11 cellular contexts compared by ENCODE assay signal in genomic region chr17:40072481-40073346, GRCh38. TPM values are rescaled to one million over a fixed set of nuclear protein-coding genes. Genes with fewer than 3 reads are reported as not detected.
DNase-seq lines count a peak whose midpoint lies in the region; ATAC-seq, FAIRE-seq and TF ChIP-seq lines count a peak whose summit lies in the region.
"Had no signal": no experiment of that assay in that cellular context is flagged by ENCODE, and none has a peak within 500 bp of the region (broad histone marks: within the 10 kb centered on the region; RNA-seq: fewer than 3 reads in every experiment).

No MANE protein-coding gene starts in this region.

- H3K4me3 Mint-ChIP-seq in astrocyte (ENCODE audit: unreplicated experiment), result no peak overlapping the region
- no peak overlapping the region for H3K4me3 Mint-ChIP-seq in activated naive CD8-positive, alpha-beta T cell treated with anti-CD3 and anti-CD28 coated beads, Interleukin-2, amount 50 U/mL, for 24 hours
- H3K4me3 Mint-ChIP-seq: activated T-helper 1 cell treated with anti-CD3 and anti-CD28 coated beads, Interleukin-12 subunit alpha, Interleukin-12 subunit beta, Interleukin-2, Interleukin-4 antibody, amounts not matched to agents 30 ng/mL and 10 ng/mL and 1 ng/mL, durations not matched to agents 14 hours and 24 hours and 36 hours; stimulated activated naive CD8-positive, alpha-beta T cell treated with anti-CD3 and anti-CD28 coated beads, Interleukin-15, Interleukin-2, amounts not matched to agents 100 ng/mL and 50 ng/mL, for 24 hours had no signal

- no peak for DNase-seq in astrocyte (ENCODE audit: low read depth)
- no peak for DNase-seq in lower lobe of right lung
- DNase-seq in testis, result peak; percentile 50
- DNase-seq in NCI-H187 treated with DMSO at 0.1 percent for 48 hours (lab: John Stamatoyannopoulos, UW), result no peak
- DNase-seq in NCI-H2227 treated with DMSO at 0.1 percent for 48 hours (lab: John Stamatoyannopoulos, UW), result no peak
- no peak for DNase-seq in activated naive CD8-positive, alpha-beta T cell treated with anti-CD3 and anti-CD28 coated beads, Interleukin-2, amount 50 U/mL, for 24 hours
- no peak for DNase-seq in NCI-H446 treated with DMSO at 0.1 percent for 48 hours (lab: John Stamatoyannopoulos, UW)

- H3K27me3 ChIP-seq in astrocyte (ENCODE audit: insufficient read depth, low read length), result no peaks in the 10 kb centered on the region
- H3K27me3 ChIP-seq in lower lobe of right lung (ENCODE audit: low read depth), result no peaks in the 10 kb centered on the region
- H3K27me3 ChIP-seq in testis, result no peaks in the 10 kb centered on the region

- WGBS in testis, 2 donors, result 34 to 46% methylated on average over 10 to 19 of the region's 19 CpGs

- no peak overlapping the region for H3K9ac ChIP-seq in astrocyte (ENCODE audit: low read length)

- H3K27ac ChIP-seq in KOPT-K1 (ENCODE audit: low read depth, low read length, poor library complexity, severe bottlenecking) (peak overlapping the region; percentile 71), astrocyte (ENCODE audit: low read depth, low read length) (no peak overlapping the region), lower lobe of right lung (peak overlapping the region; percentile 84), testis (peak overlapping the region; percentile 88 to 97)

- H3K9me3 Mint-ChIP-seq in astrocyte (ENCODE audit: unreplicated experiment), result peaks cover 1% of the 10 kb centered on the region
- H3K9me3 Mint-ChIP-seq in activated naive CD8-positive, alpha-beta T cell treated with anti-CD3 and anti-CD28 coated beads, Interleukin-2, amount 50 U/mL, for 24 hours, result no peaks in the 10 kb centered on the region
- H3K9me3 Mint-ChIP-seq: activated T-helper 1 cell treated with anti-CD3 and anti-CD28 coated beads, Interleukin-12 subunit alpha, Interleukin-12 subunit beta, Interleukin-2, Interleukin-4 antibody, amounts not matched to agents 30 ng/mL and 10 ng/mL and 1 ng/mL, durations not matched to agents 14 hours and 24 hours and 36 hours; stimulated activated naive CD8-positive, alpha-beta T cell treated with anti-CD3 and anti-CD28 coated beads, Interleukin-15, Interleukin-2, amounts not matched to agents 100 ng/mL and 50 ng/mL, for 24 hours had no signal

- peaks cover 3% of the 10 kb centered on the region for H3K36me3 Mint-ChIP-seq in astrocyte (ENCODE audit: low read depth, unreplicated experiment)
- no peaks in the 10 kb centered on the region for H3K36me3 Mint-ChIP-seq in activated naive CD8-positive, alpha-beta T cell treated with anti-CD3 and anti-CD28 coated beads, Interleukin-2, amount 50 U/mL, for 24 hours (ENCODE audit: low read depth)

- no peak for TF ChIP-seq POLR2A in testis (IDR thresholded peaks at IDR 0.05)

- H3K27ac Mint-ChIP-seq in astrocyte (ENCODE audit: unreplicated experiment), result no peak overlapping the region
- no peak overlapping the region for H3K27ac Mint-ChIP-seq in activated naive CD8-positive, alpha-beta T cell treated with anti-CD3 and anti-CD28 coated beads, Interleukin-2, amount 50 U/mL, for 24 hours
- H3K27ac Mint-ChIP-seq: activated T-helper 1 cell treated with anti-CD3 and anti-CD28 coated beads, Interleukin-12 subunit alpha, Interleukin-12 subunit beta, Interleukin-2, Interleukin-4 antibody, amounts not matched to agents 30 ng/mL and 10 ng/mL and 1 ng/mL, durations not matched to agents 14 hours and 24 hours and 36 hours; stimulated activated naive CD8-positive, alpha-beta T cell treated with anti-CD3 and anti-CD28 coated beads, Interleukin-15, Interleukin-2, amounts not matched to agents 100 ng/mL and 50 ng/mL, for 24 hours had no signal

- FAIRE-seq in astrocyte (lab: Jason Lieb, UNC), result no peak

- intact Hi-C loops in lower lobe of right lung (cut with DNase I) (no loop called here), testis (cut with DNase I; ENCODE audit: low total_unique reads) (loop anchor here (5.0 kb wide), 1 partner anchor 35 kb away; no protein-coding TSS in a partner anchor)

- peaks cover 33% of the 10 kb centered on the region for H4K20me1 ChIP-seq in astrocyte (ENCODE audit: insufficient read depth, low read length)

- no peak overlapping the region for H3K4me3 ChIP-seq in astrocyte (ENCODE audit: insufficient read depth, low read depth, low read length)
- H3K4me3 ChIP-seq in lower lobe of right lung, result peak overlapping the region; percentile 25
- H3K4me3 ChIP-seq in testis, result no peak overlapping the region

- H2AFZ ChIP-seq in astrocyte (ENCODE audit: low read depth, low read length), result no peak overlapping the region

- no peaks in the 10 kb centered on the region for H3K9me3 ChIP-seq in KOPT-K1 (ENCODE audit: insufficient read depth, low read length, poor library complexity, severe bottlenecking)
- no peaks in the 10 kb centered on the region for H3K9me3 ChIP-seq in astrocyte (ENCODE audit: insufficient read depth, low read depth, low read length)
- H3K9me3 ChIP-seq in lower lobe of right lung, result no peaks in the 10 kb centered on the region
- H3K9me3 ChIP-seq in testis, result no peaks in the 10 kb centered on the region

- TF ChIP-seq CTCF in astrocyte (IDR thresholded peaks at IDR 0.05; ENCODE audit: insufficient read depth, low read depth, low read length), result no peak
- no peak for TF ChIP-seq CTCF in lower lobe of right lung (IDR thresholded peaks at IDR 0.05)
- no peak for TF ChIP-seq CTCF in testis (IDR thresholded peaks at IDR 0.05)

- H3K4me1 Mint-ChIP-seq in astrocyte (ENCODE audit: low read depth, unreplicated experiment), result peaks cover 48% of the 10 kb centered on the region
- H3K4me1 Mint-ChIP-seq in activated naive CD8-positive, alpha-beta T cell treated with anti-CD3 and anti-CD28 coated beads, Interleukin-2, amount 50 U/mL, for 24 hours, result peaks cover 68% of the 10 kb centered on the region

- peaks cover 2% of the 10 kb centered on the region for H3K27me3 Mint-ChIP-seq in astrocyte (ENCODE audit: low read depth, unreplicated experiment)
- no peaks in the 10 kb centered on the region for H3K27me3 Mint-ChIP-seq in activated naive CD8-positive, alpha-beta T cell treated with anti-CD3 and anti-CD28 coated beads, Interleukin-2, amount 50 U/mL, for 24 hours
- H3K27me3 Mint-ChIP-seq: stimulated activated naive CD8-positive, alpha-beta T cell treated with anti-CD3 and anti-CD28 coated beads, Interleukin-15, Interleukin-2, amounts not matched to agents 100 ng/mL and 50 ng/mL, for 24 hours had no signal

- H3K4me1 ChIP-seq in astrocyte (ENCODE audit: insufficient read depth, low read length), result peaks cover 51% of the 10 kb centered on the region
- peaks cover 89% of the 10 kb centered on the region for H3K4me1 ChIP-seq in lower lobe of right lung
- H3K4me1 ChIP-seq in testis, result peaks cover 83% of the 10 kb centered on the region

- peak overlapping the region; percentile 38 for H3K4me2 ChIP-seq in astrocyte (ENCODE audit: low read length)

- peak; percentile 3 to 15 for ATAC-seq in lower lobe of right lung
- no peak for ATAC-seq in activated naive CD8-positive, alpha-beta T cell treated with anti-CD3 and anti-CD28 coated beads, Interleukin-2, amount 50 U/mL, for 24 hours

- H3K36me3 ChIP-seq in KOPT-K1 (ENCODE audit: insufficient read depth, low read length), result peaks cover 6% of the 10 kb centered on the region; the same call in 1 of the 2 replicates
- H3K36me3 ChIP-seq in astrocyte (ENCODE audit: insufficient read depth, low read length), result no peaks in the 10 kb centered on the region
- peaks cover 16% of the 10 kb centered on the region for H3K36me3 ChIP-seq in lower lobe of right lung
- no peaks in the 10 kb centered on the region for H3K36me3 ChIP-seq in testis (ENCODE audit: low read depth, missing control alignments)

- peaks cover 22% of the 10 kb centered on the region for H3K79me2 ChIP-seq in astrocyte (ENCODE audit: insufficient read depth, low read length)

RNA-seq across cellular contexts. Expression of gene THRA, which starts 9.9 kb away (rescaled TPM):
- total RNA-seq in astrocyte (16.7 and 20.4 TPM in 2 replicates), lower lobe of right lung (50.1 TPM), testis (10 to 100 TPM; 44.9 to 51.7 TPM)
- polyA plus RNA-seq in testis (ENCODE audit: insufficient read depth, low read depth, low replicate concordance), result 41.2 TPM

RNA-seq across cellular contexts. Expression of gene MED24, which starts 18.5 kb away (rescaled TPM):
- total RNA-seq in astrocyte (49.2 and 56.4 TPM in 2 replicates), lower lobe of right lung (59.6 TPM), testis (100 to 1,000 TPM; 151 to 172 TPM)
- polyA plus RNA-seq in testis (ENCODE audit: insufficient read depth, low read depth, low replicate concordance), result 127 TPM

RNA-seq across cellular contexts. Expression of gene NR1D1, which starts 27.7 kb away (rescaled TPM):
- total RNA-seq in astrocyte (8.7 and 10.1 TPM in 2 replicates), lower lobe of right lung (20.1 TPM), testis (10 to 100 TPM; 14.4 to 23.6 TPM)
- polyA plus RNA-seq in testis (ENCODE audit: insufficient read depth, low read depth, low replicate concordance), result 9.8 TPM

RNA-seq across cellular contexts. Expression of gene MSL1, which starts 49.1 kb away (rescaled TPM):
- total RNA-seq in astrocyte (81.9 and 83.3 TPM in 2 replicates), lower lobe of right lung (97.7 TPM), testis (100 to 1,000 TPM; 129 to 161 TPM)
- polyA plus RNA-seq in testis (ENCODE audit: insufficient read depth, low read depth, low replicate concordance), result 157 TPM

RNA-seq across cellular contexts. Expression of gene CSF3, which starts 57.5 kb away (rescaled TPM):
- not detected in 2 replicates for total RNA-seq in astrocyte
- 1.9 TPM for total RNA-seq in lower lobe of right lung
- total RNA-seq in testis, result 1 to 10 TPM; 2.4 to 3.6 TPM
- polyA plus RNA-seq in testis (ENCODE audit: insufficient read depth, low read depth, low replicate concordance), result 0.80 TPM
- total RNA-seq: activated T-helper 1 cell treated with anti-CD3 and anti-CD28 coated beads, Interleukin-12 subunit alpha, Interleukin-12 subunit beta, Interleukin-2, Interleukin-4 antibody, amounts not matched to agents 30 ng/mL and 10 ng/mL and 1 ng/mL, durations not matched to agents 14 hours and 24 hours and 36 hours; RPMI7951 had no signal
